In the genomic region with DNA sequence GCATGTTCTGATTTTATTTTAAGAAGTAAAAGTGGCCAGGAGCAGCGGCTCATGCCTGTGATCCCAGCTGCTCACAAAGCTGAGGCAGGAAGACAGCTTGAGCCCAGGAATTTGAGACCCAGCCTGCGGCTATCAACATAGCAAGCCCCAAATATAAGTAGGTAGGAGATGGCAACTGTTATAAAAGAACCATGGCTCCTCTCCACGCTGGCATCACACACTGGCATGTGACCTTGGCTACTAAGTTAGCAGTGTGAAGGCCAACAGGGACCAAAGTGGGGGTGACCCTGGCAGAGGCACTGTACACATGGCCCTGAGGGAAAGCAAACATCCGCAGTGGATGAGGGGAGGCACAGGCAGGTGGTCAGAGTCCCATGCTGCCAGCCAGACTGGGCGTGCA, we compare ENCODE assay signal across 1 cellular context.
TF ChIP-seq lines count a peak whose summit lies in the region.

No MANE protein-coding gene starts in this region.

TF ChIP-seq in IMR-90, 13 proteins besides CTCF, POLR2A, EP300 and RAD21:
- TF ChIP-seq CHD1 (IDR thresholded peaks at IDR 0.05; ENCODE audit: low read depth, low read length): no peak
- TF ChIP-seq MAZ (IDR thresholded peaks at IDR 0.05; ENCODE audit: borderline replicate concordance, low read depth, low read length): no peak
- no peak for TF ChIP-seq MAFK (IDR thresholded peaks at IDR 0.05; ENCODE audit: low read depth, low read length)
- TF ChIP-seq, protein P1, sequence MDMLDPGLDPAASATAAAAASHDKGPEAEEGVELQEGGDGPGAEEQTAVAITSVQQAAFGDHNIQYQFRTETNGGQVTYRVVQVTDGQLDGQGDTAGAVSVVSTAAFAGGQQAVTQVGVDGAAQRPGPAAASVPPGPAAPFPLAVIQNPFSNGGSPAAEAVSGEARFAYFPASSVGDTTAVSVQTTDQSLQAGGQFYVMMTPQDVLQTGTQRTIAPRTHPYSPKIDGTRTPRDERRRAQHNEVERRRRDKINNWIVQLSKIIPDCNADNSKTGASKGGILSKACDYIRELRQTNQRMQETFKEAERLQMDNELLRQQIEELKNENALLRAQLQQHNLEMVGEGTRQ (IDR thresholded peaks at IDR 0.05; ENCODE audit: low read depth, low read length): no peak
- no peak for TF ChIP-seq MXI1 (IDR thresholded peaks at IDR 0.05; ENCODE audit: borderline replicate concordance, low read depth, low read length)
- TF ChIP-seq RFX5 (IDR thresholded peaks at IDR 0.05; ENCODE audit: low read depth, low read length): no peak
- TF ChIP-seq RCOR1 (IDR thresholded peaks at IDR 0.05; ENCODE audit: insufficient replicate concordance, low read length): no peak
- no peak for TF ChIP-seq NFE2L2 (IDR thresholded peaks at IDR 0.05; ENCODE audit: low read depth, low read length)
- TF ChIP-seq SMC3 (IDR thresholded peaks at IDR 0.05; ENCODE audit: low read depth, low read length): no peak
- no peak for TF ChIP-seq FOS (IDR thresholded peaks at IDR 0.05; ENCODE audit: low read depth, low read length)
- TF ChIP-seq, protein P2, sequence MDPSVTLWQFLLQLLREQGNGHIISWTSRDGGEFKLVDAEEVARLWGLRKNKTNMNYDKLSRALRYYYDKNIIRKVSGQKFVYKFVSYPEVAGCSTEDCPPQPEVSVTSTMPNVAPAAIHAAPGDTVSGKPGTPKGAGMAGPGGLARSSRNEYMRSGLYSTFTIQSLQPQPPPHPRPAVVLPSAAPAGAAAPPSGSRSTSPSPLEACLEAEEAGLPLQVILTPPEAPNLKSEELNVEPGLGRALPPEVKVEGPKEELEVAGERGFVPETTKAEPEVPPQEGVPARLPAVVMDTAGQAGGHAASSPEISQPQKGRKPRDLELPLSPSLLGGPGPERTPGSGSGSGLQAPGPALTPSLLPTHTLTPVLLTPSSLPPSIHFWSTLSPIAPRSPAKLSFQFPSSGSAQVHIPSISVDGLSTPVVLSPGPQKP (IDR thresholded peaks at IDR 0.05; ENCODE audit: borderline replicate concordance, low read depth, low read length): no peak
- no peak for TF ChIP-seq BHLHE40 (IDR thresholded peaks at IDR 0.05; ENCODE audit: low read depth, low read length)
- TF ChIP-seq CEBPB (IDR thresholded peaks at IDR 0.05; ENCODE audit: low read depth, low read length): no peak
TF ChIP-seq in IMR-90: peak in this region for 0.
